8 cellular contexts compared by ENCODE assay signal in the genomic region with DNA sequence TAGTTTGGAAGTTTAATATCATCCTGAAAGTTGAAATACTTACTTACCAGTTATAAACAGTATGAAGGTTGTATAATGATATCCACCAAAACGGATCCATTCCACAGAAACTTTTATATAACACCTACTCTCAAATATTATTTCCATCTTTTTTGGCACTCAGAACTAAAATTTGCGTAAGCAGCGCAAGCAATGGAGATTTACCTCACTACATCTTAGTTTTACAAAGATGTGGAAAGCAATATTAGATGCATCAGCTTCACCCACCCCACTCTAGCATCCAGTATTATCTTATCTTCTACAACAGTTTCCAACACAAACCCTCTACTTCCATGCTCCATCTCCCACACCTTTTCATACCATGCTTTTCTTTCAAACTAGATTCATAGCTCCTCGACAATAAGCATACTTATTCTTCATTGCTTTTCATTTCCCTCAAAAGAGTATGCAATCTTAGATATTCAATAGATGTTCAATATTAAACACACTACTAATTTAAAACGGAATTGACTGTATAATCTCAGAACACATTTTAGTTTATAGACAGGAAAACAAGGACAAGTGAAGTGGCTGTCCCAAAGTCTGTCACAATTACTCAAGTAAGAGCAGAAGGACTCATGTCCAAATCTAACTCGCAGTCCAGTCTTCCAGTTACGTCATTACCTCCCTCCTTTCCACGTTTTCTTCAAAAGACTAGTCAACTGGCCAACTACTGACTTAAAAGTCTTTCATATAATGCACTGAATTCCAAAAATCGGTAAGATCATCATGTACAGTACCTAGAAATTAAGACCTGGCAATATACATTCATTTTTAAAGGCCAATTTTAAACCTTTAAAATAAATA. TPM values are rescaled to one million over a fixed set of nuclear protein-coding genes. Genes with fewer than 3 reads are reported as not detected.
A peak's percentile ranks its signal among the peaks of the same experiment; 100 is the strongest.
DNase-seq lines count a peak whose midpoint lies in the region; ATAC-seq and TF ChIP-seq lines count a peak whose summit lies in the region.

No MANE protein-coding gene starts in this region.

- H3K4me3 Mint-ChIP-seq in activated CD4-positive, alpha-beta T cell treated with anti-CD3 and anti-CD28 coated beads, Interleukin-2, amount 10 ng/mL, durations not matched to agents 7 days and 5 days = peak overlapping the region; percentile 97
- peak overlapping the region; percentile 96 for H3K4me3 Mint-ChIP-seq in activated CD8-positive, alpha-beta T cell treated with anti-CD3 and anti-CD28 coated beads, Interleukin-2, amount 10 ng/mL, durations not matched to agents 7 days and 5 days
- peak overlapping the region; percentile 89 to 97 (median 96) for H3K4me3 Mint-ChIP-seq in immature natural killer cell

- no peaks in the 10 kb centered on the region for H3K9me3 ChIP-seq in testis

- H3K27ac Mint-ChIP-seq in activated CD4-positive, alpha-beta T cell treated with anti-CD3 and anti-CD28 coated beads, Interleukin-2, amount 10 ng/mL, durations not matched to agents 7 days and 5 days = peak overlapping the region; percentile 100
- peak overlapping the region; percentile 99 for H3K27ac Mint-ChIP-seq in activated CD8-positive, alpha-beta T cell treated with anti-CD3 and anti-CD28 coated beads, Interleukin-2, amount 10 ng/mL, durations not matched to agents 7 days and 5 days
- H3K27ac Mint-ChIP-seq in immature natural killer cell = peak overlapping the region; percentile 80 to 99 (median 98)

- DNase-seq in activated CD4-positive, alpha-beta T cell treated with anti-CD3 and anti-CD28 coated beads, Interleukin-2, amount 10 ng/mL, durations not matched to agents 7 days and 5 days = no peak
- no peak for DNase-seq in activated CD4-positive, alpha-beta T cell treated with anti-CD3 and anti-CD28 coated beads for 4 hours
- no peak for DNase-seq in activated CD8-positive, alpha-beta T cell treated with anti-CD3 and anti-CD28 coated beads, Interleukin-2, amount 10 ng/mL, durations not matched to agents 7 days and 5 days
- DNase-seq in immature natural killer cell (no peak), testis (no peak), activated gamma-delta T cell (lab: John Stamatoyannopoulos, UW) (no peak), NOMO-1 (lab: John Stamatoyannopoulos, UW; ENCODE audit: unreplicated experiment in 2 of 2) (no peak)

- peaks cover 22% of the 10 kb centered on the region for H3K4me1 ChIP-seq in testis

- intact Hi-C loops in testis (cut with DNase I; ENCODE audit: low total_unique reads) = no loop called here

- H3K4me1 Mint-ChIP-seq in activated CD4-positive, alpha-beta T cell treated with anti-CD3 and anti-CD28 coated beads, Interleukin-2, amount 10 ng/mL, durations not matched to agents 7 days and 5 days = peaks cover 63% of the 10 kb centered on the region
- H3K4me1 Mint-ChIP-seq in activated CD8-positive, alpha-beta T cell treated with anti-CD3 and anti-CD28 coated beads, Interleukin-2, amount 10 ng/mL, durations not matched to agents 7 days and 5 days (ENCODE audit: low read depth) = peaks cover 59% of the 10 kb centered on the region
- peaks cover 79 to 84% of the 10 kb centered on the region in 2 donors for H3K4me1 Mint-ChIP-seq in immature natural killer cell

- no peak for ATAC-seq in activated CD8-positive, alpha-beta T cell treated with anti-CD3 and anti-CD28 coated beads, Interleukin-2, amount 10 ng/mL, durations not matched to agents 7 days and 5 days
- ATAC-seq in GM21619 (IDR thresholded peaks at IDR 0.05; ENCODE audit: unreplicated experiment) = no peak

- H3K27ac ChIP-seq in testis = peak overlapping the region; percentile 4 to 100

- TF ChIP-seq CTCF in testis (IDR thresholded peaks at IDR 0.05) = no peak

- no peaks in the 10 kb centered on the region for H3K27me3 Mint-ChIP-seq in activated CD4-positive, alpha-beta T cell treated with anti-CD3 and anti-CD28 coated beads, Interleukin-2, amount 10 ng/mL, durations not matched to agents 7 days and 5 days
- H3K27me3 Mint-ChIP-seq in activated CD8-positive, alpha-beta T cell treated with anti-CD3 and anti-CD28 coated beads, Interleukin-2, amount 10 ng/mL, durations not matched to agents 7 days and 5 days (ENCODE audit: low read depth) = no peaks in the 10 kb centered on the region
- H3K27me3 Mint-ChIP-seq in immature natural killer cell (ENCODE audit: low read depth in 3 of 3) = peaks cover 13 to 23% (median 23%) of the 10 kb centered on the region in 3 donors

- H3K9me3 Mint-ChIP-seq in activated CD4-positive, alpha-beta T cell treated with anti-CD3 and anti-CD28 coated beads, Interleukin-2, amount 10 ng/mL, durations not matched to agents 7 days and 5 days = no peaks in the 10 kb centered on the region
- H3K9me3 Mint-ChIP-seq in activated CD8-positive, alpha-beta T cell treated with anti-CD3 and anti-CD28 coated beads, Interleukin-2, amount 10 ng/mL, durations not matched to agents 7 days and 5 days (ENCODE audit: insufficient read depth) = no peaks in the 10 kb centered on the region
- H3K9me3 Mint-ChIP-seq in immature natural killer cell = no peaks in the 10 kb centered on the region

- CTCF ChIA-PET in activated CD4-positive, alpha-beta T cell treated with anti-CD3 and anti-CD28 coated beads, Interleukin-2, amount 10 ng/mL, durations not matched to agents 7 days and 5 days (lab: Charles Lee) = no interaction called here
- CTCF ChIA-PET in activated CD8-positive, alpha-beta T cell treated with anti-CD3 and anti-CD28 coated beads, Interleukin-2, amount 10 ng/mL, durations not matched to agents 7 days and 5 days (lab: Charles Lee) = interaction anchor here (0.6 to 3.3 kb wide), 8 partner anchors 13 to 364 kb away, joined by 3 to 16 read pairs (median 4); no protein-coding TSS in a partner anchor

- POLR2A ChIA-PET in activated CD4-positive, alpha-beta T cell treated with anti-CD3 and anti-CD28 coated beads, Interleukin-2, amount 10 ng/mL, durations not matched to agents 7 days and 5 days (lab: Charles Lee) = interaction anchor here (0.7 kb wide), 1 partner anchor 1171 kb away, joined by 3 read pairs; no protein-coding TSS in a partner anchor
- POLR2A ChIA-PET in activated CD8-positive, alpha-beta T cell treated with anti-CD3 and anti-CD28 coated beads, Interleukin-2, amount 10 ng/mL, durations not matched to agents 7 days and 5 days (lab: Charles Lee) = interaction anchor here (7.0 kb wide), 1 partner anchor 48 kb away, joined by 78 read pairs; a partner anchor contains a TSS

- peaks cover 50% of the 10 kb centered on the region for H3K36me3 Mint-ChIP-seq in activated CD4-positive, alpha-beta T cell treated with anti-CD3 and anti-CD28 coated beads, Interleukin-2, amount 10 ng/mL, durations not matched to agents 7 days and 5 days (ENCODE audit: low read depth)
- peaks cover 52% of the 10 kb centered on the region for H3K36me3 Mint-ChIP-seq in activated CD8-positive, alpha-beta T cell treated with anti-CD3 and anti-CD28 coated beads, Interleukin-2, amount 10 ng/mL, durations not matched to agents 7 days and 5 days (ENCODE audit: low read depth)
- H3K36me3 Mint-ChIP-seq in immature natural killer cell = peaks cover 0 to 4% (median 4%) of the 10 kb centered on the region in 3 donors

- H3K36me3 ChIP-seq in testis (ENCODE audit: low read depth, missing control alignments) = no peaks in the 10 kb centered on the region

- peak overlapping the region; percentile 85 to 98 for H3K4me3 ChIP-seq in testis

- H3K27me3 ChIP-seq in testis = no peaks in the 10 kb centered on the region

- 25 to 27% methylated on average over 9 of the region's 9 CpGs for WGBS in testis, 2 donors

- TF ChIP-seq POLR2A in testis (IDR thresholded peaks at IDR 0.05) = no peak

RNA-seq across cellular contexts. Expression of a gene that starts 2.2 kb away (rescaled TPM):
- 100 to 1,000 TPM; 128 to 136 TPM for total RNA-seq in activated CD4-positive, alpha-beta T cell treated with anti-CD3 and anti-CD28 coated beads, Interleukin-2, amount 10 ng/mL, durations not matched to agents 7 days and 5 days
- total RNA-seq in activated CD8-positive, alpha-beta T cell treated with anti-CD3 and anti-CD28 coated beads, Interleukin-2, amount 10 ng/mL, durations not matched to agents 7 days and 5 days = 100 to 1,000 TPM; 158 to 167 TPM
- 100 to 1,000 TPM; 225 to 259 (median 254) TPM for polyA plus RNA-seq in immature natural killer cell
- 100 to 1,000 TPM; 125 to 214 TPM for total RNA-seq in testis
- polyA plus RNA-seq in testis (ENCODE audit: insufficient read depth, low read depth, low replicate concordance) = 105 TPM

RNA-seq across cellular contexts. Expression of a gene that starts 46.9 kb away (rescaled TPM):
- total RNA-seq in activated CD4-positive, alpha-beta T cell treated with anti-CD3 and anti-CD28 coated beads, Interleukin-2, amount 10 ng/mL, durations not matched to agents 7 days and 5 days = 100 to 1,000 TPM; 194 to 197 TPM
- 100 to 1,000 TPM; 203 to 206 TPM for total RNA-seq in activated CD8-positive, alpha-beta T cell treated with anti-CD3 and anti-CD28 coated beads, Interleukin-2, amount 10 ng/mL, durations not matched to agents 7 days and 5 days
- polyA plus RNA-seq in immature natural killer cell (1,000 to 10,000 TPM in 2 of 3 donors, 100 to 1,000 TPM in 1; 955 to 1,349 (median 1,131) TPM), testis (ENCODE audit: insufficient read depth, low read depth, low replicate concordance) (919 TPM)
- total RNA-seq in testis = 100 to 1,000 TPM; 336 to 459 TPM
